11 cellular contexts compared by ENCODE assay signal in the genomic region with DNA sequence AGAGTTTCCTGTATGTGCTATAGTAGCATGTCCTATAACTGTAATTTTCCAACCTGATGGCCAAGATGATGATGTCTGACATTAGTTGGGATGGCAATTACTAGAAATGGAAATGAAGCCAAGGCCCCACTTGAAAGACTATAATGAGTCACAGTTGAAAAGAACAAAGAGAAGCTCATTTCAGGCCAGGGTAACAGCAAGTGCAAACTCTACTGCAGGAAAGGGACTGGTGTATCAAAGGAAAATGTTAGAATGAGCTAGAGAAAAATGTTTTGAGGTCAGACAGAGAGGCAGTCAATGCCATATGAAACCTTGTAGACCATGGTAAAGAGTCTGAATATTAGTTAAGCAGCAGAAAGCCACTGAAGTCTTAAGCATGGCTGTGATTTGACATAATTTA.
DNase-seq lines count a peak whose midpoint lies in the region; ATAC-seq and TF ChIP-seq lines count a peak whose summit lies in the region.
"Had no signal": no experiment of that assay in that cellular context is flagged by ENCODE, and none has a peak within 500 bp of the region (broad histone marks: within the 10 kb centered on the region; RNA-seq: fewer than 3 reads in every experiment).

No MANE protein-coding gene starts in this region.

- peak; percentile 79 for ATAC-seq in GM18870 (IDR thresholded peaks at IDR 0.05; ENCODE audit: unreplicated experiment)
- ATAC-seq in HG02852 (IDR thresholded peaks at IDR 0.05; ENCODE audit: unreplicated experiment) = peak; percentile 81
- ATAC-seq in GM21825 (IDR thresholded peaks at IDR 0.05; ENCODE audit: unreplicated experiment) = no peak
- ATAC-seq: heart left ventricle, WTC11 had no signal

- H4K20me1 ChIP-seq in Karpas-422 (ENCODE audit: insufficient read depth, low read depth, low read length) = no peaks in the 10 kb centered on the region

- no peaks in the 10 kb centered on the region for H3K4me1 ChIP-seq in Karpas-422 (ENCODE audit: low read length)
- H3K4me1 ChIP-seq: heart left ventricle had no signal

- no peak overlapping the region for H3K4me3 ChIP-seq in Karpas-422 (ENCODE audit: low read length)
- H3K4me3 ChIP-seq: heart left ventricle had no signal

- peak overlapping the region; percentile 62 for H3K27ac Mint-ChIP-seq in nephron progenitor cell
- H3K27ac Mint-ChIP-seq: WTC11 had no signal

- no peaks in the 10 kb centered on the region for H3K9me2 ChIP-seq in Karpas-422 (replicated peaks; ENCODE audit: insufficient read depth, low read length)

- H3K4me2 ChIP-seq in Karpas-422 (ENCODE audit: low read depth, low read length, poor library complexity, severe bottlenecking) = no peak overlapping the region

- H3K36me3 Mint-ChIP-seq in nephron progenitor cell (ENCODE audit: low read depth) = peaks cover 18% of the 10 kb centered on the region
- H3K36me3 Mint-ChIP-seq: WTC11 had no signal

- no peak overlapping the region for H3K9ac ChIP-seq in Karpas-422 (ENCODE audit: low read length)

- H3K4me1 Mint-ChIP-seq in nephron progenitor cell = peaks cover 21% of the 10 kb centered on the region

- H3K27ac ChIP-seq in Karpas-422 (ENCODE audit: low read length) = no peak overlapping the region
- H3K27ac ChIP-seq: heart left ventricle had no signal

- H3K36me3 ChIP-seq in Karpas-422 (ENCODE audit: insufficient read depth, low read length) = no peaks in the 10 kb centered on the region

- no peaks in the 10 kb centered on the region for H3K27me3 ChIP-seq in Karpas-422 (ENCODE audit: low read length)
- H3K27me3 ChIP-seq: heart left ventricle had no signal

- no peaks in the 10 kb centered on the region for H3K9me3 Mint-ChIP-seq in nephron progenitor cell
- H3K9me3 Mint-ChIP-seq: WTC11 had no signal

- TF ChIP-seq CTCF in nephron progenitor cell (IDR thresholded peaks at IDR 0.05) = no peak

- H3K4me3 Mint-ChIP-seq in nephron progenitor cell = no peak overlapping the region
- H3K4me3 Mint-ChIP-seq: WTC11 had no signal

- no peak overlapping the region for H2AFZ ChIP-seq in Karpas-422 (ENCODE audit: low read length)

- no peaks in the 10 kb centered on the region for H3K9me3 ChIP-seq in Karpas-422 (ENCODE audit: low read length)
- H3K9me3 ChIP-seq: heart left ventricle had no signal

- no peaks in the 10 kb centered on the region for H3K27me3 Mint-ChIP-seq in nephron progenitor cell (ENCODE audit: low read depth, poor library complexity)

- DNase-seq in NCI-H2029 treated with DMSO at 0.1 percent for 48 hours (lab: John Stamatoyannopoulos, UW) = peak; percentile 31
- no peak for DNase-seq in nephron progenitor cell
- no peak for DNase-seq in MV-4-11 (lab: John Stamatoyannopoulos, UW)
- DNase-seq in Karpas-422 = no peak
- DNase-seq: activated naive CD4-positive, alpha-beta T cell; heart left ventricle; mammary epithelial cell had no signal

- no peaks in the 10 kb centered on the region for H3K79me2 ChIP-seq in Karpas-422 (ENCODE audit: low read length)
